In genomic region chr6:3417473-3417872, GRCh38 we compare ENCODE assay signal across 1 cellular context.
TF ChIP-seq lines count a peak whose summit lies in the region.

No MANE protein-coding gene starts in this region.

TF ChIP-seq in GM23338, 12 proteins besides CTCF, POLR2A, EP300 and RAD21 (continued from another document):
- TF ChIP-seq ZNF462 (CRISPR knock-in tag; IDR thresholded peaks at IDR 0.05) (no peak), EZH2phosphoT487 (IDR thresholded peaks at IDR 0.05; ENCODE audit: unreplicated experiment) (no peak), NANOG (IDR thresholded peaks at IDR 0.05; ENCODE audit: borderline replicate concordance) (no peak), REST (IDR thresholded peaks at IDR 0.05; ENCODE audit: unreplicated experiment) (no peak)
